ENCODE assay signal across 14 cellular contexts in the genomic region with DNA sequence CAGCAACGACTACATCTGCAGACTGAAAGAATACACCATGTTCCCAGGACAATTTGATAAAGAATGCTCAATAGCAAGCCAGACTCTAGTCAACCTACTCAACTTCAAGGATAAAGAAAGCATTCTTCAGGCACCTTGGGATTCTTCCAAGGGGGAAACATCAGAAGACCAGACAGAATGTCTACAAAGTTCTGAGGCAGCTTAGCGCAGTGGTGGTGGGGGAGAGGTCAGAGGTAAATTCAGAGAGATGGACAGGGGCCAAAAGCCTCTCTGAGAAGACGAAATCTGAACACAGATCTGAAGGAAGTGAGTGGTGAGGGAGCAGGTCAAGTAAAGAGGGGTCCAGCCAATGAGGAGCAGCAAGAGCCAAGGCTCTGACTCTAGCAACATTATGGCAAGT. TPM values are rescaled to one million over a fixed set of nuclear protein-coding genes. Genes with fewer than 3 reads are reported as not detected.
DNase-seq lines count a peak whose midpoint lies in the region; ATAC-seq and TF ChIP-seq lines count a peak whose summit lies in the region.
"Had no signal": no experiment of that assay in that cellular context is flagged by ENCODE, and none has a peak within 500 bp of the region (broad histone marks: within the 10 kb centered on the region; RNA-seq: fewer than 3 reads in every experiment).

No MANE protein-coding gene starts in this region.

- POLR2A ChIA-PET in SK-N-SH (lab: Yijun Ruan, JAX), result no interaction called here

- H3K27ac ChIP-seq in SK-N-SH (ENCODE audit: low read depth in 2 of 2, low read length in 1 of 2) (peak overlapping the region; percentile 75 to 90), hepatocyte (peak overlapping the region; percentile 93), smooth muscle cell (ENCODE audit: low read depth) (peak overlapping the region; percentile 93)

- H3K9me2 ChIP-seq in SK-N-SH (no peaks in the 10 kb centered on the region), hepatocyte (replicated peaks; ENCODE audit: insufficient read depth) (no peaks in the 10 kb centered on the region)

- H3K9ac ChIP-seq in SK-N-SH, result no peak overlapping the region; the same call in 1 of the 2 replicates
- peak overlapping the region; percentile 50 for H3K9ac ChIP-seq in smooth muscle cell (ENCODE audit: low read depth)

- ATAC-seq in SK-N-SH treated with all-trans-retinoic acid at 6 μM for 48 hours (no peak; the same call in 1 of the 3 replicates), HG02852 (IDR thresholded peaks at IDR 0.05; ENCODE audit: unreplicated experiment) (no peak)
- ATAC-seq: body of pancreas, esophagus mucosa had no signal

- no peaks in the 10 kb centered on the region for H3K36me3 ChIP-seq in SK-N-SH (replicated peaks in 1 of 2; ENCODE audit: control insufficient read depth in 1 of 2, insufficient read depth in 2 of 2, low read length in 1 of 2)
- H3K36me3 ChIP-seq in hepatocyte (replicated peaks; ENCODE audit: insufficient read depth, low read depth), result no peaks in the 10 kb centered on the region
- no peaks in the 10 kb centered on the region for H3K36me3 ChIP-seq in smooth muscle cell (ENCODE audit: low read depth)

- H3K9me3 ChIP-seq in SK-N-SH, result no peaks in the 10 kb centered on the region
- H3K9me3 ChIP-seq in hepatocyte (ENCODE audit: low read depth), result no peaks in the 10 kb centered on the region
- H3K9me3 ChIP-seq in smooth muscle cell (replicated peaks; ENCODE audit: low read depth), result no peaks in the 10 kb centered on the region
- H3K9me3 ChIP-seq: body of pancreas had no signal

- H2AFZ ChIP-seq in SK-N-SH (ENCODE audit: low read depth), result no peak overlapping the region
- no peak overlapping the region for H2AFZ ChIP-seq in hepatocyte
- no peak overlapping the region for H2AFZ ChIP-seq in smooth muscle cell (ENCODE audit: low read depth)

- no peaks in the 10 kb centered on the region for H3K9me3 Mint-ChIP-seq in activated naive CD8-positive, alpha-beta T cell treated with anti-CD3 and anti-CD28 coated beads for 36 hours
- H3K9me3 Mint-ChIP-seq: neural crest cell had no signal

- no peak overlapping the region for H3K4me3 Mint-ChIP-seq in activated naive CD8-positive, alpha-beta T cell treated with anti-CD3 and anti-CD28 coated beads for 36 hours
- H3K4me3 Mint-ChIP-seq: neural crest cell had no signal

- TF ChIP-seq CTCF in SK-N-SH (IDR thresholded peaks at IDR 0.05), result no peak
- no peak for TF ChIP-seq CTCF in hepatocyte (IDR thresholded peaks at IDR 0.05; ENCODE audit: poor library complexity)
- no peak for TF ChIP-seq CTCF in smooth muscle cell (IDR thresholded peaks at IDR 0.05; ENCODE audit: borderline replicate concordance, insufficient read depth, poor library complexity, severe bottlenecking)

- no peak for TF ChIP-seq RAD21 in SK-N-SH (IDR thresholded peaks at IDR 0.05; ENCODE audit: low read length)

- DNase-seq in SK-N-SH (no peak), hepatocyte (ENCODE audit: low spot score) (no peak), smooth muscle cell (lab: John Stamatoyannopoulos, UW; ENCODE audit: unreplicated experiment) (no peak), Ammon's horn (ENCODE audit: low spot score) (no peak), NCI-H1417 treated with DMSO at 0.1 percent for 48 hours (lab: John Stamatoyannopoulos, UW) (no peak)
- DNase-seq in activated naive CD8-positive, alpha-beta T cell treated with anti-CD3 and anti-CD28 coated beads for 36 hours, result no peak
- DNase-seq: body of pancreas, DMS79 treated with DMSO at 0.1 percent for 48 hours, HCEC 1CT, NCI-H187 treated with DMSO at 0.1 percent for 48 hours had no signal

- WGBS in SK-N-SH (ENCODE audit: low lambda C conversion rate), result 15% methylated on average over 3 of the region's 3 CpGs
- WGBS in hepatocyte (ENCODE audit: low lambda C conversion rate, missing lambda C conversion rate), result 49% methylated on average over 3 of the region's 3 CpGs
- WGBS in smooth muscle cell (ENCODE audit: low lambda C conversion rate), result 64% methylated on average over 3 of the region's 3 CpGs

- no peaks in the 10 kb centered on the region for H3K27me3 Mint-ChIP-seq in activated naive CD8-positive, alpha-beta T cell treated with anti-CD3 and anti-CD28 coated beads for 36 hours

- CTCF ChIA-PET in SK-N-SH (lab: Yijun Ruan, JAX), result interaction anchor here (1.4 to 8.9 kb wide), 3 partner anchors 16 to 35 kb away, joined by 3 to 89 read pairs (median 3); no protein-coding TSS in a partner anchor

- H3K36me3 Mint-ChIP-seq in activated naive CD8-positive, alpha-beta T cell treated with anti-CD3 and anti-CD28 coated beads for 36 hours, result peaks cover 14% of the 10 kb centered on the region

- H3F3A ChIP-seq in SK-N-SH (replicated peaks; ENCODE audit: insufficient read depth), result peaks cover 20% of the 10 kb centered on the region
- H3F3A ChIP-seq in smooth muscle cell (ENCODE audit: low read depth), result no peaks in the 10 kb centered on the region

- H3K4me1 ChIP-seq in SK-N-SH (ENCODE audit: control insufficient read depth in 1 of 2, insufficient read depth in 2 of 2, low read depth in 1 of 2, low read length in 1 of 2) (peaks cover 17 to 26% of the 10 kb centered on the region in 2 experiments; a peak in 3 of 4 replicates), hepatocyte (ENCODE audit: insufficient read depth) (peaks cover 23% of the 10 kb centered on the region), smooth muscle cell (ENCODE audit: low read depth) (peaks cover 9% of the 10 kb centered on the region)

- H3K27me3 ChIP-seq in SK-N-SH (ENCODE audit: insufficient read depth) (no peaks in the 10 kb centered on the region; the same call in 1 of the 2 replicates), hepatocyte (no peaks in the 10 kb centered on the region), smooth muscle cell (ENCODE audit: low read depth) (no peaks in the 10 kb centered on the region)
- H3K27me3 ChIP-seq: body of pancreas had no signal

- H4K20me1 ChIP-seq in SK-N-SH (ENCODE audit: insufficient read depth) (peaks cover 19% of the 10 kb centered on the region), hepatocyte (ENCODE audit: insufficient read depth, poor library complexity, severe bottlenecking) (peaks cover 5% of the 10 kb centered on the region), smooth muscle cell (ENCODE audit: low read depth) (peaks cover 13% of the 10 kb centered on the region)

- H3K4me3 ChIP-seq in SK-N-SH (ENCODE audit: low read depth in 2 of 2, low read length in 1 of 2) (no peak overlapping the region), hepatocyte (no peak overlapping the region), smooth muscle cell (no peak overlapping the region)
- H3K4me3 ChIP-seq: body of pancreas had no signal

- peak overlapping the region; percentile 51; the same call in 1 of the 2 replicates for H3K4me2 ChIP-seq in SK-N-SH
- peak overlapping the region; percentile 22 for H3K4me2 ChIP-seq in hepatocyte
- H3K4me2 ChIP-seq in smooth muscle cell, result no peak overlapping the region

- H3K4me1 Mint-ChIP-seq in activated naive CD8-positive, alpha-beta T cell treated with anti-CD3 and anti-CD28 coated beads for 36 hours, result peaks cover 26% of the 10 kb centered on the region

- peaks cover 62% of the 10 kb centered on the region for H3K79me2 ChIP-seq in SK-N-SH (ENCODE audit: insufficient read depth)
- H3K79me2 ChIP-seq in hepatocyte, result peaks cover 54% of the 10 kb centered on the region
- H3K79me2 ChIP-seq in smooth muscle cell (ENCODE audit: low read depth), result peaks cover 18% of the 10 kb centered on the region

- TF ChIP-seq EP300 in SK-N-SH (IDR thresholded peaks at IDR 0.05; ENCODE audit: borderline replicate concordance in 1 of 2, low read depth in 1 of 2, low read length in 1 of 2), result no peak

- peak overlapping the region; percentile 21 for H3K27ac Mint-ChIP-seq in activated naive CD8-positive, alpha-beta T cell treated with anti-CD3 and anti-CD28 coated beads for 36 hours

TF ChIP-seq in SK-N-SH, 30 proteins besides CTCF, POLR2A, EP300 and RAD21:
- TF ChIP-seq, protein P1, sequence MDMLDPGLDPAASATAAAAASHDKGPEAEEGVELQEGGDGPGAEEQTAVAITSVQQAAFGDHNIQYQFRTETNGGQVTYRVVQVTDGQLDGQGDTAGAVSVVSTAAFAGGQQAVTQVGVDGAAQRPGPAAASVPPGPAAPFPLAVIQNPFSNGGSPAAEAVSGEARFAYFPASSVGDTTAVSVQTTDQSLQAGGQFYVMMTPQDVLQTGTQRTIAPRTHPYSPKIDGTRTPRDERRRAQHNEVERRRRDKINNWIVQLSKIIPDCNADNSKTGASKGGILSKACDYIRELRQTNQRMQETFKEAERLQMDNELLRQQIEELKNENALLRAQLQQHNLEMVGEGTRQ (IDR thresholded peaks at IDR 0.05; ENCODE audit: borderline replicate concordance, low read depth, low read length), result no peak
- TF ChIP-seq EZH2phosphoT487 (IDR thresholded peaks at IDR 0.05; ENCODE audit: borderline replicate concordance, low read depth), result no peak
- no peak for TF ChIP-seq FOXJ3 (CRISPR knock-in tag; IDR thresholded peaks at IDR 0.05)

TF ChIP-seq in SK-N-SH treated with all-trans-retinoic acid at 6 μM for 48 hours, 23 proteins besides CTCF, POLR2A, EP300 and RAD21 (continues in another document):
- no peak for TF ChIP-seq ARNTL (CRISPR knock-in tag; IDR thresholded peaks at IDR 0.05; ENCODE audit: borderline replicate concordance, low read depth)

RNA-seq across cellular contexts. Expression of a gene that starts 27.6 kb away (rescaled TPM):
- polyA plus RNA-seq in SK-N-SH (2012; rRNA removed) (66.1 and 68.5 TPM in 2 replicates), hepatocyte (99.4 and 112 TPM in 2 replicates), smooth muscle cell (63.4 and 84.2 TPM in 2 replicates)
- polyA plus RNA-seq in SK-N-SH (2012; cell fraction: cytosol; rRNA removed), result 41.1 and 61.6 TPM in 2 replicates
- polyA plus RNA-seq in SK-N-SH (2012; cell fraction: nucleus; rRNA removed), result 108 and 160 TPM in 2 replicates
- 100 to 1,000 TPM; 155 to 159 TPM for total RNA-seq in activated naive CD8-positive, alpha-beta T cell treated with anti-CD3 and anti-CD28 coated beads for 36 hours
- total RNA-seq in hepatocyte (44.1 TPM in 2 replicates), smooth muscle cell (21.5 and 29.4 TPM in 2 replicates)

RNA-seq across cellular contexts. Expression of a gene that starts 50.3 kb away (rescaled TPM):
- 7.0 and 8.2 TPM in 2 replicates for polyA plus RNA-seq in SK-N-SH (2012; rRNA removed)
- polyA plus RNA-seq in SK-N-SH (2012; cell fraction: cytosol; rRNA removed), result 5.6 and 6.9 TPM in 2 replicates
- 16.6 and 16.8 TPM in 2 replicates for polyA plus RNA-seq in SK-N-SH (2012; cell fraction: nucleus; rRNA removed)
- total RNA-seq in activated naive CD8-positive, alpha-beta T cell treated with anti-CD3 and anti-CD28 coated beads for 36 hours, result 10 to 100 TPM; 50.9 to 53.1 TPM
- 18.1 and 18.3 TPM in 2 replicates for total RNA-seq in hepatocyte
- 19.4 and 21.1 TPM in 2 replicates for polyA plus RNA-seq in hepatocyte
- total RNA-seq in smooth muscle cell, result 13.1 and 17.9 TPM in 2 replicates
- 11.9 and 15.0 TPM in 2 replicates for polyA plus RNA-seq in smooth muscle cell
